In genomic region chrX:52887459-52887858, GRCh38 we compare ENCODE assay signal across 11 cellular contexts. TPM values are rescaled to one million over a fixed set of nuclear protein-coding genes. Genes with fewer than 3 reads are reported as not detected.
"Had no signal": no experiment of that assay in that cellular context is flagged by ENCODE, and none has a peak within 500 bp of the region (broad histone marks: within the 10 kb centered on the region; RNA-seq: fewer than 3 reads in every experiment).

No MANE protein-coding gene starts in this region.

RNA-seq across cellular contexts. Expression of gene XAGE3, which starts 19.6 kb away (rescaled TPM):
- total RNA-seq: OCI-LY7, PC-3, PC-9, Peyer's patch, Right ventricle myocardium inferior, Right ventricle myocardium superior, RPMI7951, SJCRH30, SJSA1, SK-MEL-5 had no signal
- polyA plus RNA-seq: SK-N-SH had no signal
